ENCODE assay signal across 11 cellular contexts in genomic region chr11:414333-414857, GRCh38. TPM values are rescaled to one million over a fixed set of nuclear protein-coding genes. Genes with fewer than 3 reads are reported as not detected.
DNase-seq lines count a peak whose midpoint lies in the region; ATAC-seq and TF ChIP-seq lines count a peak whose summit lies in the region.
"Had no signal": no experiment of that assay in that cellular context is flagged by ENCODE, and none has a peak within 500 bp of the region (broad histone marks: within the 10 kb centered on the region; RNA-seq: fewer than 3 reads in every experiment).

No MANE protein-coding gene starts in this region.

- TF ChIP-seq RAD21 in SK-N-SH (IDR thresholded peaks at IDR 0.05; ENCODE audit: low read length): no peak

- peak; percentile 7; the same call in 1 of the 3 replicates for ATAC-seq in SK-N-SH treated with all-trans-retinoic acid at 6 μM for 48 hours
- ATAC-seq in esophagus mucosa: no peak

- intact Hi-C loops in activated T-helper 2 cell treated with anti-CD3 and anti-CD28 coated beads, Interferon-gamma antibody, Interleukin-2, Interleukin-4, amounts not matched to agents 10 μg/mL and 5 μg/mL and 100 μg/mL, durations not matched to agents 14 hours and 24 hours and 36 hours (cut with micrococcal nuclease): no loop called here
- intact Hi-C loops in thyroid gland (cut with DNase I): no loop called here

- H3K9ac ChIP-seq in SK-N-SH: no peak overlapping the region

- H3K36me3 ChIP-seq in SK-N-SH (replicated peaks in 1 of 2; ENCODE audit: control insufficient read depth in 1 of 2, insufficient read depth in 2 of 2, low read length in 1 of 2) (no peaks in the 10 kb centered on the region), thyroid gland (no peaks in the 10 kb centered on the region)

- no peaks in the 10 kb centered on the region for H3K79me2 ChIP-seq in SK-N-SH (ENCODE audit: insufficient read depth)

- CTCF ChIA-PET in SK-N-SH (lab: Yijun Ruan, JAX): interaction anchor here (1.4 to 3.9 kb wide), 2 partner anchors 18 to 34 kb away, joined by 3 to 14 read pairs; no protein-coding TSS in a partner anchor

- H3K9me3 ChIP-seq in SK-N-SH (no peaks in the 10 kb centered on the region), thyroid gland (no peaks in the 10 kb centered on the region)

- TF ChIP-seq EP300 in SK-N-SH (IDR thresholded peaks at IDR 0.05; ENCODE audit: borderline replicate concordance in 1 of 2, low read depth in 1 of 2, low read length in 1 of 2): no peak

- no peak for TF ChIP-seq POLR2A in thyroid gland (IDR thresholded peaks at IDR 0.05)

- TF ChIP-seq CTCF in SK-N-SH (IDR thresholded peaks at IDR 0.05): no peak
- TF ChIP-seq CTCF in thyroid gland (IDR thresholded peaks at IDR 0.05): no peak

- H3K27me3 ChIP-seq in SK-N-SH (ENCODE audit: insufficient read depth) (peaks cover 33% of the 10 kb centered on the region), thyroid gland (no peaks in the 10 kb centered on the region)

- no peaks in the 10 kb centered on the region for H3F3A ChIP-seq in SK-N-SH (replicated peaks; ENCODE audit: insufficient read depth)

- peaks cover 15% of the 10 kb centered on the region for H3K4me1 Mint-ChIP-seq in activated T-helper 2 cell treated with anti-CD3 and anti-CD28 coated beads, Interferon-gamma antibody, Interleukin-2, Interleukin-4, amounts not matched to agents 10 μg/mL and 5 μg/mL and 100 μg/mL, durations not matched to agents 14 hours and 24 hours and 36 hours (ENCODE audit: low read depth)
- H3K4me1 Mint-ChIP-seq in immature natural killer cell: peaks cover 27 to 42% of the 10 kb centered on the region in 2 donors
- H3K4me1 Mint-ChIP-seq in stimulated activated naive CD8-positive, alpha-beta T cell treated with anti-CD3 and anti-CD28 coated beads, Interleukin-15, Interleukin-2, amounts not matched to agents 100 ng/mL and 50 ng/mL, for 24 hours (ENCODE audit: low read depth): peaks cover 31% of the 10 kb centered on the region

- H3K27me3 Mint-ChIP-seq in activated T-helper 2 cell treated with anti-CD3 and anti-CD28 coated beads, Interferon-gamma antibody, Interleukin-2, Interleukin-4, amounts not matched to agents 10 μg/mL and 5 μg/mL and 100 μg/mL, durations not matched to agents 14 hours and 24 hours and 36 hours (ENCODE audit: low read depth): no peaks in the 10 kb centered on the region
- H3K27me3 Mint-ChIP-seq in immature natural killer cell (ENCODE audit: low read depth in 3 of 3): peaks cover 4 to 13% (median 8%) of the 10 kb centered on the region in 3 donors
- H3K27me3 Mint-ChIP-seq in stimulated activated naive CD8-positive, alpha-beta T cell treated with anti-CD3 and anti-CD28 coated beads, Interleukin-15, Interleukin-2, amounts not matched to agents 100 ng/mL and 50 ng/mL, for 24 hours: no peaks in the 10 kb centered on the region

- no peaks in the 10 kb centered on the region for H4K20me1 ChIP-seq in SK-N-SH (ENCODE audit: insufficient read depth)

- POLR2A ChIA-PET in SK-N-SH (lab: Yijun Ruan, JAX): no interaction called here

- H3K9me3 Mint-ChIP-seq in activated T-helper 2 cell treated with anti-CD3 and anti-CD28 coated beads, Interferon-gamma antibody, Interleukin-2, Interleukin-4, amounts not matched to agents 10 μg/mL and 5 μg/mL and 100 μg/mL, durations not matched to agents 14 hours and 24 hours and 36 hours: no peaks in the 10 kb centered on the region
- no peaks in the 10 kb centered on the region for H3K9me3 Mint-ChIP-seq in immature natural killer cell
- H3K9me3 Mint-ChIP-seq in stimulated activated naive CD8-positive, alpha-beta T cell treated with anti-CD3 and anti-CD28 coated beads, Interleukin-15, Interleukin-2, amounts not matched to agents 100 ng/mL and 50 ng/mL, for 24 hours: no peaks in the 10 kb centered on the region

- H3K9me2 ChIP-seq in SK-N-SH: no peaks in the 10 kb centered on the region

- H3K27ac Mint-ChIP-seq in activated T-helper 2 cell treated with anti-CD3 and anti-CD28 coated beads, Interferon-gamma antibody, Interleukin-2, Interleukin-4, amounts not matched to agents 10 μg/mL and 5 μg/mL and 100 μg/mL, durations not matched to agents 14 hours and 24 hours and 36 hours: peak overlapping the region; percentile 90
- H3K27ac Mint-ChIP-seq in immature natural killer cell: peak overlapping the region; percentile 88 to 98 (median 95)
- H3K27ac Mint-ChIP-seq in stimulated activated naive CD8-positive, alpha-beta T cell treated with anti-CD3 and anti-CD28 coated beads, Interleukin-15, Interleukin-2, amounts not matched to agents 100 ng/mL and 50 ng/mL, for 24 hours: peak overlapping the region; percentile 51

- 19% methylated on average over 3 of the region's 9 CpGs for WGBS in SK-N-SH (ENCODE audit: low lambda C conversion rate)
- 67 to 72% methylated on average over 9 of the region's 9 CpGs for WGBS in thyroid gland, 2 donors

- H3K4me3 Mint-ChIP-seq in activated T-helper 2 cell treated with anti-CD3 and anti-CD28 coated beads, Interferon-gamma antibody, Interleukin-2, Interleukin-4, amounts not matched to agents 10 μg/mL and 5 μg/mL and 100 μg/mL, durations not matched to agents 14 hours and 24 hours and 36 hours (ENCODE audit: low read depth): peak overlapping the region; percentile 93
- peak overlapping the region; percentile 98 to 100 (median 98) for H3K4me3 Mint-ChIP-seq in immature natural killer cell
- H3K4me3 Mint-ChIP-seq in stimulated activated naive CD8-positive, alpha-beta T cell treated with anti-CD3 and anti-CD28 coated beads, Interleukin-15, Interleukin-2, amounts not matched to agents 100 ng/mL and 50 ng/mL, for 24 hours: peak overlapping the region; percentile 73

- H3K36me3 Mint-ChIP-seq in activated T-helper 2 cell treated with anti-CD3 and anti-CD28 coated beads, Interferon-gamma antibody, Interleukin-2, Interleukin-4, amounts not matched to agents 10 μg/mL and 5 μg/mL and 100 μg/mL, durations not matched to agents 14 hours and 24 hours and 36 hours (ENCODE audit: low read depth): peaks cover 3% of the 10 kb centered on the region
- peaks cover 0 to 5% (median 0%) of the 10 kb centered on the region in 3 donors for H3K36me3 Mint-ChIP-seq in immature natural killer cell
- H3K36me3 Mint-ChIP-seq in stimulated activated naive CD8-positive, alpha-beta T cell treated with anti-CD3 and anti-CD28 coated beads, Interleukin-15, Interleukin-2, amounts not matched to agents 100 ng/mL and 50 ng/mL, for 24 hours (ENCODE audit: low read depth): no peaks in the 10 kb centered on the region

- DNase-seq in SK-N-SH: no peak
- DNase-seq in activated T-helper 2 cell treated with anti-CD3 and anti-CD28 coated beads, Interferon-gamma antibody, Interleukin-2, Interleukin-4, amounts not matched to agents 10 μg/mL and 5 μg/mL and 100 μg/mL, durations not matched to agents 14 hours and 24 hours and 36 hours (ENCODE audit: low spot score): no peak
- no peak for DNase-seq in immature natural killer cell
- no peak for DNase-seq in thyroid gland
- DNase-seq in NCI-H69 (lab: John Stamatoyannopoulos, UW): no peak
- DNase-seq: NCI-H187 had no signal

- H2AFZ ChIP-seq in SK-N-SH (ENCODE audit: low read depth): no peak overlapping the region; the same call in 1 of the 2 replicates

- H3K4me1 ChIP-seq in SK-N-SH (ENCODE audit: control insufficient read depth in 1 of 2, insufficient read depth in 2 of 2, low read depth in 1 of 2, low read length in 1 of 2): peaks cover 0 to 15% of the 10 kb centered on the region in 2 experiments; a peak in 1 of 4 replicates
- H3K4me1 ChIP-seq in thyroid gland: peaks cover 18 to 29% of the 10 kb centered on the region in 2 donors

- no peak overlapping the region for H3K4me2 ChIP-seq in SK-N-SH

- no peak overlapping the region for H3K27ac ChIP-seq in SK-N-SH (ENCODE audit: low read depth in 2 of 2, low read length in 1 of 2)
- no peak overlapping the region for H3K27ac ChIP-seq in thyroid gland

- H3K4me3 ChIP-seq in SK-N-SH (ENCODE audit: low read depth in 2 of 2, low read length in 1 of 2) (no peak overlapping the region), thyroid gland (replicated peaks in 1 of 3) (peak overlapping the region in 1 of 3 donors; percentile 12)

RNA-seq across cellular contexts. Expression of gene SIGIRR, which starts 0.4 kb away (rescaled TPM):
- polyA plus RNA-seq in SK-N-SH (2012; rRNA removed) (22.4 and 32.5 TPM in 2 replicates), immature natural killer cell (100 to 1,000 TPM; 238 to 392 (median 259) TPM)
- polyA plus RNA-seq in SK-N-SH (2012; cell fraction: cytosol; rRNA removed): 12.3 and 16.4 TPM in 2 replicates
- 45.1 and 92.0 TPM in 2 replicates for polyA plus RNA-seq in SK-N-SH (2012; cell fraction: nucleus; rRNA removed)
- 41.5 and 53.4 TPM in 2 replicates for total RNA-seq in activated T-helper 2 cell treated with anti-CD3 and anti-CD28 coated beads, Interferon-gamma antibody, Interleukin-2, Interleukin-4, amounts not matched to agents 10 μg/mL and 5 μg/mL and 100 μg/mL, durations not matched to agents 14 hours and 24 hours and 36 hours
- total RNA-seq in thyroid gland (10 to 100 TPM; 46.0 to 69.6 (median 47.8) TPM), esophagus mucosa (15.4 TPM)

RNA-seq across cellular contexts. Expression of gene PKP3, which starts 20.4 kb away (rescaled TPM):
- 1.4 and 2.4 TPM in 2 replicates for polyA plus RNA-seq in SK-N-SH (2012; rRNA removed)
- polyA plus RNA-seq in SK-N-SH (2012; cell fraction: cytosol; rRNA removed): 0.59 and 0.98 TPM in 2 replicates
- polyA plus RNA-seq in SK-N-SH (2012; cell fraction: nucleus; rRNA removed): 4.2 and 5.2 TPM in 2 replicates
- not detected in 2 replicates for total RNA-seq in activated T-helper 2 cell treated with anti-CD3 and anti-CD28 coated beads, Interferon-gamma antibody, Interleukin-2, Interleukin-4, amounts not matched to agents 10 μg/mL and 5 μg/mL and 100 μg/mL, durations not matched to agents 14 hours and 24 hours and 36 hours
- polyA plus RNA-seq in immature natural killer cell: under 1 TPM in 1 of 3 donors, not detected in 2; 0.36 TPM
- 10 to 100 TPM; 30.4 to 58.4 (median 46.9) TPM for total RNA-seq in thyroid gland
- total RNA-seq in esophagus mucosa: 359 TPM
- polyA plus RNA-seq: neural cell had no signal

RNA-seq across cellular contexts. Expression of gene ANO9, which starts 27.4 kb away (rescaled TPM):
- polyA plus RNA-seq in SK-N-SH (2012; rRNA removed) (0.06 and 0.12 TPM in 2 replicates), immature natural killer cell (1 to 10 TPM in 2 of 3 donors, not detected in 1; 2.3 to 4.4 TPM)
- 0.03 TPM in 2 replicates for polyA plus RNA-seq in SK-N-SH (2012; cell fraction: cytosol; rRNA removed)
- polyA plus RNA-seq in SK-N-SH (2012; cell fraction: nucleus; rRNA removed): 1.0 TPM in 2 replicates
- 35.4 and 36.9 TPM in 2 replicates for total RNA-seq in activated T-helper 2 cell treated with anti-CD3 and anti-CD28 coated beads, Interferon-gamma antibody, Interleukin-2, Interleukin-4, amounts not matched to agents 10 μg/mL and 5 μg/mL and 100 μg/mL, durations not matched to agents 14 hours and 24 hours and 36 hours
- total RNA-seq in thyroid gland (1 to 10 TPM; 3.7 to 6.4 (median 4.7) TPM), esophagus mucosa (12.8 TPM)
- total RNA-seq: A172 had no signal
- polyA plus RNA-seq: neural cell had no signal

RNA-seq across cellular contexts. Expression of gene PTDSS2, which starts 35.7 kb away (rescaled TPM):
- 25.6 and 28.6 TPM in 2 replicates for polyA plus RNA-seq in SK-N-SH (2012; rRNA removed)
- 10.9 and 14.9 TPM in 2 replicates for polyA plus RNA-seq in SK-N-SH (2012; cell fraction: cytosol; rRNA removed)
- polyA plus RNA-seq in SK-N-SH (2012; cell fraction: nucleus; rRNA removed): 130 and 148 TPM in 2 replicates
- 32.1 and 34.4 TPM in 2 replicates for total RNA-seq in activated T-helper 2 cell treated with anti-CD3 and anti-CD28 coated beads, Interferon-gamma antibody, Interleukin-2, Interleukin-4, amounts not matched to agents 10 μg/mL and 5 μg/mL and 100 μg/mL, durations not matched to agents 14 hours and 24 hours and 36 hours
- 10 to 100 TPM; 11.5 to 17.3 (median 16.1) TPM for polyA plus RNA-seq in immature natural killer cell
- 10 to 100 TPM; 40.8 to 69.9 (median 41.7) TPM for total RNA-seq in thyroid gland
- 12.0 TPM for total RNA-seq in esophagus mucosa

RNA-seq across cellular contexts. Expression of gene B4GALNT4, which starts 45.1 kb away (rescaled TPM):
- polyA plus RNA-seq in SK-N-SH (2012; rRNA removed): 58.6 and 66.7 TPM in 2 replicates
- 18.8 and 31.2 TPM in 2 replicates for polyA plus RNA-seq in SK-N-SH (2012; cell fraction: cytosol; rRNA removed)
- polyA plus RNA-seq in SK-N-SH (2012; cell fraction: nucleus; rRNA removed): 380 and 563 TPM in 2 replicates
- total RNA-seq in activated T-helper 2 cell treated with anti-CD3 and anti-CD28 coated beads, Interferon-gamma antibody, Interleukin-2, Interleukin-4, amounts not matched to agents 10 μg/mL and 5 μg/mL and 100 μg/mL, durations not matched to agents 14 hours and 24 hours and 36 hours: 1.5 and 2.9 TPM in 2 replicates
- polyA plus RNA-seq in immature natural killer cell: under 1 TPM in 1 of 3 donors, not detected in 2; 0.53 TPM
- total RNA-seq in thyroid gland: 1 to 10 TPM in 1 of 4 donors, under 1 TPM in 1, not detected in 2; 0.98 to 1.2 TPM
- total RNA-seq in esophagus mucosa: 0.32 TPM

Comparison
In these comparisons a context has a peak if more than half of its experiments do, and no peak if none do; other contexts are left out.
1. RNA of gene PKP3, which starts 20.4 kb away (total RNA-seq): 359 TPM in esophagus mucosa (single experiment) and 30.4 to 58.4 TPM in thyroid gland; not detected in activated T-helper 2 cell treated with anti-CD3 and anti-CD28 coated beads, Interferon-gamma antibody, Interleukin-2, Interleukin-4, amounts not matched to agents 10 μg/mL and 5 μg/mL and 100 μg/mL, durations not matched to agents 14 hours and 24 hours and 36 hours; every median in the first group is over 10 times any median in the second.
2. Peak in every context shown above with its lines, with median percentiles within 50 percentile points of each other: H3K27ac Mint-ChIP-seq and H3K4me3 Mint-ChIP-seq.